Comparison of ENCODE assay signal across 20 cellular contexts in the genomic region with DNA sequence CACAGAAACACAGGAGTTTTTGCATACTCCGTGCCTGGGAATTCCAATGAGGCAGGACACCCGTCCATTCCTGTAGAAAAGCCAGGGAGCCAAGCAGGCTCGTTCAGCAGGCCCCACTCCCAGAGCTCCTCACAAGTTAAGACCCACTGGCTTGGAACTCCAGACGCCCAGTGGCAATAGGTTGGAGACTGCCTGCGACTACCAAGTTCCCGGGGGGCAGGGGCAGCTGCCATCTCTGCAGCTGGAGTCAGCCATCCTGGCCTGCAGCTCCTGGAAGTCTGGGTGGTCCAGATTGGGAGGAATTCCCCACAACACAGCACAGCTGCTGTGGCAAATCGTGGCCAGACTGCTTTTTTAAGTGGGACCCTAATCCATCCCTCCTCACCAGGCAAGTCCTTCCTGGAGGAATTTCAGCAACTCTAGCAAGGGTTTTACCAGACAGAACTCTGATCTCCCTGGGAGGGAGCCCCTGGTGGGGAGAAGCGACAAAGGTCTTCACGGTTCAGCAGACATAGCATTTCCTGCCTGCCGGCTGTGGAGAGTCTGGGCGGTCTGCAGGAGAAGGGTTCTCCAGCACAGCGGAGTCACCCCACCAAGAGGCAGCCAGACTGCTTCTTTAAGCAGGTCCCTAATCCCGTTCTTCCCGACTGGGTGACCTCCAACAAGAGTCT.
DNase-seq lines count a peak whose midpoint lies in the region; ATAC-seq and TF ChIP-seq lines count a peak whose summit lies in the region.
"Had no signal": no experiment of that assay in that cellular context is flagged by ENCODE, and none has a peak within 500 bp of the region (broad histone marks: within the 10 kb centered on the region; RNA-seq: fewer than 3 reads in every experiment).

No MANE protein-coding gene starts in this region.

- TF ChIP-seq CTCF in BE2C (IDR thresholded peaks at IDR 0.05; ENCODE audit: low read depth, low read length): peak; percentile 36; the same call in 1 of the 2 replicates
- TF ChIP-seq CTCF in endodermal cell (conservative IDR thresholded peaks at IDR 0.05): peak; percentile 27

- 90 to 92% methylated on average over 6 to 14 of the region's 14 CpGs for WGBS in endodermal cell (ENCODE audit: insufficient coverage in 1 of 2, insufficient read length in 1 of 2), 2 experiments
- no CpG with 5 or more reads among the region's 14 CpGs for WGBS in mesendoderm (ENCODE audit: extremely low coverage, insufficient coverage, low lambda C conversion rate)

- H3K27ac Mint-ChIP-seq in endodermal cell: no peak overlapping the region
- H3K27ac Mint-ChIP-seq: activated naive CD8-positive, alpha-beta T cell treated with anti-CD3 and anti-CD28 coated beads, Interleukin-2, amount 50 U/mL, for 24 hours; activated T-helper 2 cell treated with anti-CD3 and anti-CD28 coated beads, Interferon-gamma antibody, Interleukin-2, Interleukin-4, amounts not matched to agents 10 μg/mL and 5 μg/mL and 100 μg/mL, durations not matched to agents 14 hours and 24 hours and 36 hours; natural killer cell treated with Interleukin-12 subunit alpha and Interleukin-12 subunit beta and Interleukin-15 and Interleukin-18, amount 100 ng/mL, for 72 hours had no signal

- peaks cover 7% of the 10 kb centered on the region for H3K9me3 Mint-ChIP-seq in endodermal cell

- no peak overlapping the region for H3K18ac ChIP-seq in mesendoderm (ENCODE audit: low read length)

- H3K4me2 ChIP-seq in mesendoderm (ENCODE audit: low read length): no peak overlapping the region

- H3K4me3 ChIP-seq in BE2C (ENCODE audit: low read depth, low read length): peak overlapping the region; percentile 6; the same call in 1 of the 2 replicates
- H3K4me3 ChIP-seq in endodermal cell (ENCODE audit: low read length): peak overlapping the region; percentile 11
- no peak overlapping the region for H3K4me3 ChIP-seq in mesendoderm (ENCODE audit: low read length)
- H3K4me3 ChIP-seq: gastrocnemius medialis, K562, SJSA1 had no signal

- no peaks in the 10 kb centered on the region for H3K36me3 Mint-ChIP-seq in endodermal cell (ENCODE audit: low read depth)

- H3K27me3 Mint-ChIP-seq in endodermal cell (ENCODE audit: insufficient read depth): no peaks in the 10 kb centered on the region
- H3K27me3 Mint-ChIP-seq: activated naive CD8-positive, alpha-beta T cell treated with anti-CD3 and anti-CD28 coated beads, Interleukin-2, amount 50 U/mL, for 24 hours; natural killer cell treated with Interleukin-12 subunit alpha and Interleukin-12 subunit beta and Interleukin-15 and Interleukin-18, amount 100 ng/mL, for 72 hours had no signal

- H3K27ac ChIP-seq in endodermal cell (ENCODE audit: low read depth, low read length) (no peak overlapping the region), mesendoderm (ENCODE audit: low read depth, low read length) (no peak overlapping the region)
- H3K27ac ChIP-seq: epithelial cell of prostate, gastrocnemius medialis, SJSA1 had no signal

- H3K79me2 ChIP-seq in mesendoderm (ENCODE audit: control insufficient read depth, insufficient read depth, low read length): no peaks in the 10 kb centered on the region

- H3K56ac ChIP-seq in mesendoderm (ENCODE audit: low read length): no peak overlapping the region

- no peak overlapping the region for H3K23ac ChIP-seq in mesendoderm (ENCODE audit: low read length)

- no peak overlapping the region for H2AK5ac ChIP-seq in mesendoderm (ENCODE audit: low read length)

- H3K36me3 ChIP-seq in BE2C: no peaks in the 10 kb centered on the region
- no peaks in the 10 kb centered on the region for H3K36me3 ChIP-seq in endodermal cell (ENCODE audit: control insufficient read depth, insufficient read depth, low read length)
- no peaks in the 10 kb centered on the region for H3K36me3 ChIP-seq in mesendoderm (ENCODE audit: control insufficient read depth, insufficient read depth, low read length)
- H3K36me3 ChIP-seq: gastrocnemius medialis, SJSA1 had no signal

- peaks cover 13% of the 10 kb centered on the region for H3K4me1 Mint-ChIP-seq in endodermal cell
- H3K4me1 Mint-ChIP-seq: activated naive CD8-positive, alpha-beta T cell treated with anti-CD3 and anti-CD28 coated beads, Interleukin-2, amount 50 U/mL, for 24 hours had no signal

- no peak overlapping the region for H4K8ac ChIP-seq in mesendoderm (ENCODE audit: low read depth, low read length)

- no peak overlapping the region for H2BK120ac ChIP-seq in mesendoderm (ENCODE audit: low read depth, low read length)

- DNase-seq in BE2C (peak; percentile 53), NAMALWA (ENCODE audit: low spot score) (peak; percentile 5), endodermal cell (peak; percentile 74), mesendoderm (peak; percentile 61), SW480 (ENCODE audit: low spot score) (no peak), NCI-H1092 (lab: John Stamatoyannopoulos, UW) (no peak), NCI-H187 (lab: John Stamatoyannopoulos, UW) (no peak)
- DNase-seq: activated CD4-positive, CD25-positive, alpha-beta regulatory T cell treated with anti-CD3 and anti-CD28 coated beads, Interleukin-2, amount 50 U/mL, for 72 hours; activated naive CD8-positive, alpha-beta T cell treated with anti-CD3 and anti-CD28 coated beads, Interleukin-2, amount 50 U/mL, for 24 hours; dermis blood vessel endothelial cell; gastrocnemius medialis; NCI-H2107; NCI-H524; stimulated activated CD4-positive, alpha-beta T cell treated with anti-CD3 and anti-CD28 coated beads, Interleukin-12 subunit alpha, Interleukin-12 subunit beta, amount 100 ng/mL, for 4 hours had no signal

- H3K4me1 ChIP-seq in BE2C: peaks cover 2% of the 10 kb centered on the region; the same call in 1 of the 2 replicates
- H3K4me1 ChIP-seq in endodermal cell (ENCODE audit: control insufficient read depth, insufficient read depth, low read length): no peaks in the 10 kb centered on the region
- H3K4me1 ChIP-seq in mesendoderm (ENCODE audit: control insufficient read depth, low read depth, low read length): no peaks in the 10 kb centered on the region
- H3K4me1 ChIP-seq: gastrocnemius medialis, SJSA1 had no signal

- H3K9me3 ChIP-seq in BE2C (no peaks in the 10 kb centered on the region; the same call in 1 of the 2 replicates), endodermal cell (ENCODE audit: control insufficient read depth, low read length) (no peaks in the 10 kb centered on the region)
- H3K9me3 ChIP-seq: gastrocnemius medialis, SJSA1 had no signal

- ATAC-seq in HG02870 (IDR thresholded peaks at IDR 0.05; ENCODE audit: unreplicated experiment): no peak
- ATAC-seq: activated naive CD8-positive, alpha-beta T cell treated with anti-CD3 and anti-CD28 coated beads, Interleukin-2, amount 50 U/mL, for 24 hours; gastrocnemius medialis; K562; natural killer cell treated with Interleukin-12 subunit alpha and Interleukin-12 subunit beta and Interleukin-15 and Interleukin-18, amount 100 ng/mL, for 72 hours had no signal

- H3K79me1 ChIP-seq in mesendoderm (ENCODE audit: low read length): no peaks in the 10 kb centered on the region

- H3K4ac ChIP-seq in mesendoderm (ENCODE audit: low read depth, low read length): no peak overlapping the region

- H3K27me3 ChIP-seq in BE2C (no peaks in the 10 kb centered on the region), endodermal cell (ENCODE audit: control insufficient read depth, insufficient read depth, low read length, poor library complexity, severe bottlenecking) (no peaks in the 10 kb centered on the region), mesendoderm (ENCODE audit: insufficient read depth, low read length, poor library complexity) (no peaks in the 10 kb centered on the region)
- H3K27me3 ChIP-seq: gastrocnemius medialis, SJSA1 had no signal

- H3K9ac ChIP-seq in endodermal cell (ENCODE audit: extremely low read depth, low read length, poor library complexity, severe bottlenecking) (no peak overlapping the region), mesendoderm (ENCODE audit: low read length) (no peak overlapping the region)

- no peak overlapping the region for H2BK5ac ChIP-seq in mesendoderm (ENCODE audit: low read length)

- H4K5ac ChIP-seq in mesendoderm (ENCODE audit: low read length): no peak overlapping the region

- no peak overlapping the region for H2BK15ac ChIP-seq in mesendoderm (replicated peaks; ENCODE audit: low read depth)

- no peak overlapping the region for H3K4me3 Mint-ChIP-seq in endodermal cell
- H3K4me3 Mint-ChIP-seq: activated naive CD8-positive, alpha-beta T cell treated with anti-CD3 and anti-CD28 coated beads, Interleukin-2, amount 50 U/mL, for 24 hours; natural killer cell treated with Interleukin-12 subunit alpha and Interleukin-12 subunit beta and Interleukin-15 and Interleukin-18, amount 100 ng/mL, for 72 hours had no signal

Comparison
In these comparisons a context has a peak if more than half of its experiments do, and no peak if none do; other contexts are left out.
1. DNase-seq: peak in BE2C (single experiment), NAMALWA (single experiment), endodermal cell (single experiment) and mesendoderm (single experiment); none in SW480 (single experiment), NCI-H1092 (single experiment) and NCI-H187 (0 of 2).